ENCODE assay signal across 1 cellular context in genomic region chr3:142447852-142448315, GRCh38.
A peak's percentile ranks its signal among the peaks of the same experiment; 100 is the strongest.
TF ChIP-seq lines count a peak whose summit lies in the region.

TSS of gene XRN1 (minus strand) at chr3:142448037. CDS start at chr3:142447944, 93 bp downstream.

TF ChIP-seq in HepG2, 621 proteins besides CTCF, POLR2A, EP300 and RAD21 (continued from another document and continues in another):
- TF ChIP-seq ZNF274 (CRISPR knock-in tag; IDR thresholded peaks at IDR 0.05) (peak; percentile 90), FOXJ3 (CRISPR knock-in tag; IDR thresholded peaks at IDR 0.05; ENCODE audit: borderline replicate concordance) (no peak; the same call in 1 of the 2 replicates), ZNF672 (CRISPR knock-in tag; IDR thresholded peaks at IDR 0.05) (no peak), ZNF891 (CRISPR knock-in tag; IDR thresholded peaks at IDR 0.05) (no peak), GPBP1L1 (CRISPR knock-in tag; IDR thresholded peaks at IDR 0.05) (no peak), KLF15 (CRISPR knock-in tag; IDR thresholded peaks at IDR 0.05; ENCODE audit: borderline replicate concordance) (no peak), ETV5 (CRISPR knock-in tag; IDR thresholded peaks at IDR 0.05; ENCODE audit: borderline replicate concordance) (peak; percentile 68), SNAPC2 (CRISPR knock-in tag; IDR thresholded peaks at IDR 0.05) (no peak), MIER3 (CRISPR knock-in tag; IDR thresholded peaks at IDR 0.05; ENCODE audit: borderline replicate concordance) (peak; percentile 61; the same call in 1 of the 2 replicates), JUND (CRISPR knock-in tag; IDR thresholded peaks at IDR 0.05) (no peak), SRSF9 (IDR thresholded peaks at IDR 0.05; ENCODE audit: borderline replicate concordance, insufficient read depth, low read depth, low read length, poor library complexity, severe bottlenecking) (no peak), SMAD3 (CRISPR knock-in tag; IDR thresholded peaks at IDR 0.05) (peak; percentile 23; the same call in 1 of the 2 replicates), MATR3 (CRISPR knock-in tag; IDR thresholded peaks at IDR 0.05) (no peak), ZNF720 (CRISPR knock-in tag; IDR thresholded peaks at IDR 0.05) (no peak), SPEN (CRISPR knock-in tag; IDR thresholded peaks at IDR 0.05; ENCODE audit: low read depth) (peak; percentile 86), JDP2 (CRISPR knock-in tag; IDR thresholded peaks at IDR 0.05; ENCODE audit: borderline replicate concordance) (no peak), HIVEP1 (CRISPR knock-in tag; IDR thresholded peaks at IDR 0.05) (peak; percentile 48; the same call in 1 of the 2 replicates), ZNF530 (CRISPR knock-in tag; IDR thresholded peaks at IDR 0.05; ENCODE audit: low read depth) (no peak), SMC3 (IDR thresholded peaks at IDR 0.05; ENCODE audit: low read length) (0 out of 2 replicates have a peak, but pooled peaks have one; percentile 6), HMG20B (CRISPR knock-in tag; conservative IDR thresholded peaks at IDR 0.05) (no peak), ZNF407 (CRISPR knock-in tag; IDR thresholded peaks at IDR 0.05; ENCODE audit: not compliant biosample characterization) (peak; percentile 36), ZNF205 (CRISPR knock-in tag; IDR thresholded peaks at IDR 0.05) (no peak), STAG1 (CRISPR knock-in tag; IDR thresholded peaks at IDR 0.05) (0 out of 2 replicates have a peak, but pooled peaks have one; percentile 2), NFIC (IDR thresholded peaks at IDR 0.05; ENCODE audit: low read length) (peak; percentile 34; the same call in 1 of the 2 replicates), ZNF326 (CRISPR knock-in tag; IDR thresholded peaks at IDR 0.05; ENCODE audit: borderline replicate concordance) (no peak), KDM5B (CRISPR knock-in tag; IDR thresholded peaks at IDR 0.05; ENCODE audit: borderline replicate concordance) (peak; percentile 67; the same call in 1 of the 2 replicates), ZFP36 (IDR thresholded peaks at IDR 0.05; ENCODE audit: borderline replicate concordance, low read depth, low read length, partially characterized antibody) (no peak), ETV6 (CRISPR knock-in tag; conservative IDR thresholded peaks at IDR 0.05) (peak; percentile 78; the same call in 1 of the 2 replicates), ZSCAN30 (CRISPR knock-in tag; IDR thresholded peaks at IDR 0.05) (no peak), POLR2G (IDR thresholded peaks at IDR 0.05; ENCODE audit: low read depth, low read length) (peak; percentile 96), NCOR1 (IDR thresholded peaks at IDR 0.05; ENCODE audit: borderline replicate concordance, low read length) (no peak), TCF12 (IDR thresholded peaks at IDR 0.05) (no peak), TCF12 (CRISPR knock-in tag; IDR thresholded peaks at IDR 0.05) (no peak), PHF8 (CRISPR knock-in tag; IDR thresholded peaks at IDR 0.05) (peak; percentile 89)
- TF ChIP-seq, protein P1, sequence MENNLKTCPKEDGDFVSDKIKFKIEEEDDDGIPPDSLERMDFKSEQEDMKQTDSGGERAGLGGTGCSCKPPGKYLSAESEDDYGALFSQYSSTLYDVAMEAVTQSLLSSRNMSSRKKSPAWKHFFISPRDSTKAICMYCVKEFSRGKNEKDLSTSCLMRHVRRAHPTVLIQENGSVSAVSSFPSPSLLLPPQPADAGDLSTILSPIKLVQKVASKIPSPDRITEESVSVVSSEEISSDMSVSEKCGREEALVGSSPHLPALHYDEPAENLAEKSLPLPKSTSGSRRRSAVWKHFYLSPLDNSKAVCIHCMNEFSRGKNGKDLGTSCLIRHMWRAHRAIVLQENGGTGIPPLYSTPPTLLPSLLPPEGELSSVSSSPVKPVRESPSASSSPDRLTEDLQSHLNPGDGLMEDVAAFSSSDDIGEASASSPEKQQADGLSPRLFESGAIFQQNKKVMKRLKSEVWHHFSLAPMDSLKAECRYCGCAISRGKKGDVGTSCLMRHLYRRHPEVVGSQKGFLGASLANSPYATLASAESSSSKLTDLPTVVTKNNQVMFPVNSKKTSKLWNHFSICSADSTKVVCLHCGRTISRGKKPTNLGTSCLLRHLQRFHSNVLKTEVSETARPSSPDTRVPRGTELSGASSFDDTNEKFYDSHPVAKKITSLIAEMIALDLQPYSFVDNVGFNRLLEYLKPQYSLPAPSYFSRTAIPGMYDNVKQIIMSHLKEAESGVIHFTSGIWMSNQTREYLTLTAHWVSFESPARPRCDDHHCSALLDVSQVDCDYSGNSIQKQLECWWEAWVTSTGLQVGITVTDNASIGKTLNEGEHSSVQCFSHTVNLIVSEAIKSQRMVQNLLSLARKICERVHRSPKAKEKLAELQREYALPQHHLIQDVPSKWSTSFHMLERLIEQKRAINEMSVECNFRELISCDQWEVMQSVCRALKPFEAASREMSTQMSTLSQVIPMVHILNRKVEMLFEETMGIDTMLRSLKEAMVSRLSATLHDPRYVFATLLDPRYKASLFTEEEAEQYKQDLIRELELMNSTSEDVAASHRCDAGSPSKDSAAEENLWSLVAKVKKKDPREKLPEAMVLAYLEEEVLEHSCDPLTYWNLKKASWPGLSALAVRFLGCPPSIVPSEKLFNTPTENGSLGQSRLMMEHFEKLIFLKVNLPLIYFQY (CRISPR knock-in tag; IDR thresholded peaks at IDR 0.05; ENCODE audit: borderline replicate concordance): 0 out of 2 replicates have a peak, but pooled peaks have one; percentile 61
- TF ChIP-seq, protein P2, sequence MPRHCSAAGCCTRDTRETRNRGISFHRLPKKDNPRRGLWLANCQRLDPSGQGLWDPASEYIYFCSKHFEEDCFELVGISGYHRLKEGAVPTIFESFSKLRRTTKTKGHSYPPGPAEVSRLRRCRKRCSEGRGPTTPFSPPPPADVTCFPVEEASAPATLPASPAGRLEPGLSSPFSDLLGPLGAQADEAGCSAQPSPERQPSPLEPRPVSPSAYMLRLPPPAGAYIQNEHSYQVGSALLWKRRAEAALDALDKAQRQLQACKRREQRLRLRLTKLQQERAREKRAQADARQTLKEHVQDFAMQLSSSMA (CRISPR knock-in tag; IDR thresholded peaks at IDR 0.05): no peak
- TF ChIP-seq, protein P3, sequence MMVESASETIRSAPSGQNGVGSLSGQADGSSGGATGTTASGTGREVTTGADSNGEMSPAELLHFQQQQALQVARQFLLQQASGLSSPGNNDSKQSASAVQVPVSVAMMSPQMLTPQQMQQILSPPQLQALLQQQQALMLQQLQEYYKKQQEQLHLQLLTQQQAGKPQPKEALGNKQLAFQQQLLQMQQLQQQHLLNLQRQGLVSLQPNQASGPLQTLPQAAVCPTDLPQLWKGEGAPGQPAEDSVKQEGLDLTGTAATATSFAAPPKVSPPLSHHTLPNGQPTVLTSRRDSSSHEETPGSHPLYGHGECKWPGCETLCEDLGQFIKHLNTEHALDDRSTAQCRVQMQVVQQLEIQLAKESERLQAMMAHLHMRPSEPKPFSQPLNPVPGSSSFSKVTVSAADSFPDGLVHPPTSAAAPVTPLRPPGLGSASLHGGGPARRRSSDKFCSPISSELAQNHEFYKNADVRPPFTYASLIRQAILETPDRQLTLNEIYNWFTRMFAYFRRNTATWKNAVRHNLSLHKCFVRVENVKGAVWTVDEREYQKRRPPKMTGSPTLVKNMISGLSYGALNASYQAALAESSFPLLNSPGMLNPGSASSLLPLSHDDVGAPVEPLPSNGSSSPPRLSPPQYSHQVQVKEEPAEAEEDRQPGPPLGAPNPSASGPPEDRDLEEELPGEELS (CRISPR knock-in tag; IDR thresholded peaks at IDR 0.05): peak; percentile 24; the same call in 1 of the 2 replicates
- TF ChIP-seq, protein P4, sequence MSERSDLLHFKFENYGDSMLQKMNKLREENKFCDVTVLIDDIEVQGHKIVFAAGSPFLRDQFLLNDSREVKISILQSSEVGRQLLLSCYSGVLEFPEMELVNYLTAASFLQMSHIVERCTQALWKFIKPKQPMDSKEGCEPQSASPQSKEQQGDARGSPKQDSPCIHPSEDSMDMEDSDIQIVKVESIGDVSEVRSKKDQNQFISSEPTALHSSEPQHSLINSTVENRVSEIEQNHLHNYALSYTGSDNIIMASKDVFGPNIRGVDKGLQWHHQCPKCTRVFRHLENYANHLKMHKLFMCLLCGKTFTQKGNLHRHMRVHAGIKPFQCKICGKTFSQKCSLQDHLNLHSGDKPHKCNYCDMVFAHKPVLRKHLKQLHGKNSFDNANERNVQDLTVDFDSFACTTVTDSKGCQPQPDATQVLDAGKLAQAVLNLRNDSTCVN (CRISPR knock-in tag; IDR thresholded peaks at IDR 0.05; ENCODE audit: borderline replicate concordance): peak; percentile 53; the same call in 1 of the 2 replicates
- TF ChIP-seq, protein P5, sequence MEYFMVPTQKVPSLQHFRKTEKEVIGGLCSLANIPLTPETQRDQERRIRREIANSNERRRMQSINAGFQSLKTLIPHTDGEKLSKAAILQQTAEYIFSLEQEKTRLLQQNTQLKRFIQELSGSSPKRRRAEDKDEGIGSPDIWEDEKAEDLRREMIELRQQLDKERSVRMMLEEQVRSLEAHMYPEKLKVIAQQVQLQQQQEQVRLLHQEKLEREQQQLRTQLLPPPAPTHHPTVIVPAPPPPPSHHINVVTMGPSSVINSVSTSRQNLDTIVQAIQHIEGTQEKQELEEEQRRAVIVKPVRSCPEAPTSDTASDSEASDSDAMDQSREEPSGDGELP (IDR thresholded peaks at IDR 0.05; ENCODE audit: borderline replicate concordance, low read depth): no peak
